Comparison of ENCODE assay signal across 8 cellular contexts in the genomic region with DNA sequence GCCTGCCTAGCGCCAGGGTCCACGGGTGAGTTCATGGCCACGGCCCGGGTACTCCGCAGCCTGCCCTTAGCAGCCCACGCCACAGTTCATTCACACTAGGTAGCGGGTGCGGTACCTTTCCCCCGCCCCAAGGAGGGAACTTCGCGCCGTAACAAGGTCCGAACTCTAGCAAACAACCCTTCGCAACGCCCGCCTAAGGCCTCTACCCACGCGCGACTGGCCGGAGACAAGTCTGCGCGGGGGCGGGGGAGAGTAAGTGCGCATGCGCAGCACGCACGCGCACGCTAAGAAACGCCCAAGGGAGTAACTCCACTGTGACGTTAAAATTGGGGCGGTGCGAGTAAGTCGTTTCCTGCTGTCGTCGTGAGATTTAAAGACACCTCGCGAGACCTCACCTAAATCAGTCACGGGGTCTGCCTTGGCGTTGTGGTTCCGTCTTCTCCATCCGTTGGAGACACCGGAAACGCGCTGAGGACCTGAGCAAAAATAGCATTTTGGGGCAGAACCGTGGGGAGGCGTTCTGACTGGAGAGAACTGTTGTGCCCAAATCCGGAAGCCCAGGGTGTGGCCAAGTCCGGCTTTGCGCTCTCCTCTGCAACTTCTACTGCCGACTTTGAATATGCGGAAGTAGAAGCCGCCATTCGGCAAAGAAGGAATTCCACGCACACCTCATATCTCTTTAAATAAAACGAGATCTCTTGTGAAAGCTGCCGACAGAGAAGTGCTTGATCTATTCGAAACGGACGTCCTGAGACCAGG. TPM values are rescaled to one million over a fixed set of nuclear protein-coding genes. Genes with fewer than 3 reads are reported as not detected.
DNase-seq lines count a peak whose midpoint lies in the region; ATAC-seq, FAIRE-seq and TF ChIP-seq lines count a peak whose summit lies in the region.

A gene with protein sequence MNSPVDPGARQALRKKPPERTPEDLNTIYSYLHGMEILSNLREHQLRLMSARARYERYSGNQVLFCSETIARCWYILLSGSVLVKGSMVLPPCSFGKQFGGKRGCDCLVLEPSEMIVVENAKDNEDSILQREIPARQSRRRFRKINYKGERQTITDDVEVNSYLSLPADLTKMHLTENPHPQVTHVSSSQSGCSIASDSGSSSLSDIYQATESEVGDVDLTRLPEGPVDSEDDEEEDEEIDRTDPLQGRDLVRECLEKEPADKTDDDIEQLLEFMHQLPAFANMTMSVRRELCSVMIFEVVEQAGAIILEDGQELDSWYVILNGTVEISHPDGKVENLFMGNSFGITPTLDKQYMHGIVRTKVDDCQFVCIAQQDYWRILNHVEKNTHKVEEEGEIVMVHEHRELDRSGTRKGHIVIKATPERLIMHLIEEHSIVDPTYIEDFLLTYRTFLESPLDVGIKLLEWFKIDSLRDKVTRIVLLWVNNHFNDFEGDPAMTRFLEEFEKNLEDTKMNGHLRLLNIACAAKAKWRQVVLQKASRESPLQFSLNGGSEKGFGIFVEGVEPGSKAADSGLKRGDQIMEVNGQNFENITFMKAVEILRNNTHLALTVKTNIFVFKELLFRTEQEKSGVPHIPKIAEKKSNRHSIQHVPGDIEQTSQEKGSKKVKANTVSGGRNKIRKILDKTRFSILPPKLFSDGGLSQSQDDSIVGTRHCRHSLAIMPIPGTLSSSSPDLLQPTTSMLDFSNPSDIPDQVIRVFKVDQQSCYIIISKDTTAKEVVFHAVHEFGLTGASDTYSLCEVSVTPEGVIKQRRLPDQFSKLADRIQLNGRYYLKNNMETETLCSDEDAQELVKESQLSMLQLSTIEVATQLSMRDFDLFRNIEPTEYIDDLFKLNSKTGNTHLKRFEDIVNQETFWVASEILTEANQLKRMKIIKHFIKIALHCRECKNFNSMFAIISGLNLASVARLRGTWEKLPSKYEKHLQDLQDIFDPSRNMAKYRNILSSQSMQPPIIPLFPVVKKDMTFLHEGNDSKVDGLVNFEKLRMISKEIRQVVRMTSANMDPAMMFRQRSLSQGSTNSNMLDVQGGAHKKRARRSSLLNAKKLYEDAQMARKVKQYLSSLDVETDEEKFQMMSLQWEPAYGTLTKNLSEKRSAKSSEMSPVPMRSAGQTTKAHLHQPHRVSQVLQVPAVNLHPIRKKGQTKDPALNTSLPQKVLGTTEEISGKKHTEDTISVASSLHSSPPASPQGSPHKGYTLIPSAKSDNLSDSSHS (N-terminal part only) (minus strand): TSS at position 234 of the 759 bp plus-strand sequence. CDS start 199 bp downstream, at position 35.

- DNase-seq in GM12892 (ENCODE audit: insufficient read length) (peak; percentile 53), NCI-H146 (lab: John Stamatoyannopoulos, UW) (peak; percentile 98), T-helper 1 cell (peak; percentile 92 to 100 (median 97)), adrenal gland (peak; percentile 99 to 100 (median 99)), heart left ventricle (peak; percentile 97 to 99 (median 99)), pons (ENCODE audit: low spot score) (peak; percentile 99), type B pancreatic cell (ENCODE audit: extremely low spot score, unreplicated experiment) (peak; percentile 93)

- H3K27ac ChIP-seq in adrenal gland = peak within 1 kb of the TSS; percentile 88 to 99 (median 96)
- H3K27ac ChIP-seq in heart left ventricle = peak within 1 kb of the TSS; percentile 93 to 100 (median 98)

- ATAC-seq in HG02852 (IDR thresholded peaks at IDR 0.05; ENCODE audit: unreplicated experiment) (peak; percentile 86), heart left ventricle (peak; percentile 95 to 98 (median 96))

- peak; percentile 75 for TF ChIP-seq POLR2A in GM12892 (IDR thresholded peaks at IDR 0.05; ENCODE audit: low read depth, low read length)
- TF ChIP-seq POLR2A in adrenal gland (IDR thresholded peaks at IDR 0.05) = peak; percentile 81 to 96
- TF ChIP-seq POLR2A in heart left ventricle (IDR thresholded peaks at IDR 0.05) = peak in 1 of 2 donors; percentile 66

- H3K27me3 Mint-ChIP-seq in type B pancreatic cell = no peaks in the 10 kb centered on the region

- TF ChIP-seq CTCF in adrenal gland (IDR thresholded peaks at IDR 0.05) = peak in 4 of 6 experiments; percentile 18 to 38 (median 26)
- TF ChIP-seq CTCF in heart left ventricle (IDR thresholded peaks at IDR 0.05) = peak in 2 of 12 donors; percentile 15 to 16
- peak; percentile 63 for TF ChIP-seq CTCF in type B pancreatic cell (conservative IDR thresholded peaks at IDR 0.05)

- H3K4me1 ChIP-seq in adrenal gland (replicated peaks in 1 of 2) = peaks cover 13 to 37% of the 10 kb centered on the region in 2 donors
- H3K4me1 ChIP-seq in heart left ventricle = peaks cover 0 to 48% (median 29%) of the 10 kb centered on the region in 12 donors

- H3K4me3 ChIP-seq in adrenal gland (peak within 1 kb of the TSS; percentile 13 to 84 (median 73)), heart left ventricle (peak within 1 kb of the TSS; percentile 35 to 87 (median 70))

- H3K36me3 ChIP-seq in adrenal gland (replicated peaks in 1 of 2) (no peaks in the 10 kb centered on the region), heart left ventricle (no peaks in the 10 kb centered on the region)

- H3K27ac Mint-ChIP-seq in type B pancreatic cell = peak within 1 kb of the TSS; percentile 97

- H3K27me3 ChIP-seq in adrenal gland = no peaks in the 10 kb centered on the region
- H3K27me3 ChIP-seq in heart left ventricle = no peaks in the 10 kb centered on the region

- peak; percentile 99 for FAIRE-seq in GM12892 (lab: Jason Lieb, UNC)

- H3K9me3 Mint-ChIP-seq in type B pancreatic cell = no peaks in the 10 kb centered on the region

- peaks cover 13% of the 10 kb centered on the region for H3K4me1 Mint-ChIP-seq in type B pancreatic cell (ENCODE audit: unreplicated experiment)

- 0 to 1% (median 0%) methylated on average over 30 to 60 of the region's 60 CpGs for WGBS in adrenal gland, 4 donors
- 0% methylated on average over 36 to 60 of the region's 60 CpGs for WGBS in heart left ventricle, 4 donors

- intact Hi-C loops in adrenal gland (cut with DNase I) = no loop called here
- intact Hi-C loops in heart left ventricle (cut with DNase I) = loop anchor here in 9 of 10 donors (1.0 to 10.0 kb wide), 7 partner anchors 37 to 370 kb away; a partner anchor contains a TSS

- H3K9me3 ChIP-seq in adrenal gland (replicated peaks in 1 of 3) (no peaks in the 10 kb centered on the region), heart left ventricle (no peaks in the 10 kb centered on the region)

- no peaks in the 10 kb centered on the region for H3K36me3 Mint-ChIP-seq in type B pancreatic cell

- H3K4me3 Mint-ChIP-seq in type B pancreatic cell = peak within 1 kb of the TSS; percentile 96

RNA-seq across cellular contexts. Expression of the gene that starts here (rescaled TPM):
- 11.3 TPM for polyA plus RNA-seq in GM12892 (2012; ENCODE audit: missing spikeins)
- total RNA-seq in adrenal gland = 10 to 100 TPM in 7 of 8 donors, 1 to 10 TPM in 1; 8.3 to 25.6 (median 17.9) TPM
- polyA plus RNA-seq in adrenal gland = 10 to 100 TPM in 1 of 3 donors, 1 to 10 TPM in 2; 2.5 to 10.5 (median 4.6) TPM
- total RNA-seq in heart left ventricle = 10 to 100 TPM in 5 of 9 donors, 1 to 10 TPM in 4; 7.0 to 13.9 (median 10.0) TPM
- 1 to 10 TPM; 2.3 to 3.3 TPM for polyA plus RNA-seq in heart left ventricle
- total RNA-seq in type B pancreatic cell (ENCODE audit: low replicate concordance) = 15.6 and 23.4 TPM in 2 replicates

Comparison
In these comparisons a context has a peak if more than half of its experiments do, and no peak if none do; other contexts are left out.
1. Peak in every context shown above with its lines: DNase-seq, ATAC-seq, H3K4me3 ChIP-seq and H3K27ac ChIP-seq.
2. intact Hi-C loops: an anchor here in heart left ventricle (1.0 to 10.0 kb wide); none called in adrenal gland.